8 cellular contexts compared by ENCODE assay signal in the genomic region with DNA sequence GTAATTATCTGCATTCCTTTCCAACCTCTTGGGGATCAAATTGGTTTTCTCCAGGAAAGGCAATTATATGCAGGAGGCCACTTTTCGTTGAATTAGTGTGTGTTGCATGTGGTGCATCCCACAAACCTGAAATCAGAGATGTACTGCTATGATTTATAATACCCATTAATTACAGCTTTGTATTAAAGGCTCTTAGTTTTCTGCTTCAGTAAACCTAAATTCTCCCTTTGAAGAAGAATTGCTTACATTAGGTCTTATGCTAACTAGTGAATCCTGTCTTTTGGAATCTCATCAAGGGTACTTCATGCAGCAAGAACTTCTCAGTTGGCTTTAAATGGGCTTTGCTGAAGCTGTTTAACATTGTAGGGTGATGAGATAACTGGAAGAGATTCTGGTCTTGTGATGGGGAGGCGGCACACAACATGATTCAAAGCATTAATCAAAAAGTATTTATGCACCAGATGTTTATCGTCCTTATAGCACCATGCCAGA.
DNase-seq lines count a peak whose midpoint lies in the region; ATAC-seq, FAIRE-seq and TF ChIP-seq lines count a peak whose summit lies in the region.
"Not testable (repeated sequence)": the region's sequence is repeated elsewhere in the genome, so short reads cannot be mapped to it uniquely, and the experiment has no call there.

No MANE protein-coding gene starts in this region.

- H3K27me3 ChIP-seq in AG04450 (ENCODE audit: control insufficient read depth, insufficient read depth, low read length); fibroblast of lung (ENCODE audit: control insufficient read depth, insufficient read depth, low read length); left lung: not testable (repeated sequence)

- intact Hi-C loops in left lung (cut with DNase I), result not testable (repeated sequence)

- not testable (repeated sequence) for TF ChIP-seq RAD21 in Ishikawa (IDR thresholded peaks at IDR 0.05; ENCODE audit: low read depth)

- ATAC-seq in left lung, result peak; percentile 54

- not testable (repeated sequence) for H3K9ac ChIP-seq in fibroblast of lung (ENCODE audit: insufficient read depth, low read length)

- POLR2A ChIA-PET in AG04450 (lab: Yijun Ruan, JAX), result interaction anchor here (0.8 kb wide), 1 partner anchor 40 kb away, joined by 3 read pairs; no protein-coding TSS in a partner anchor

- CTCF ChIA-PET in AG04450 (lab: Charles Lee), result not testable (repeated sequence)

- H4K20me1 ChIP-seq in fibroblast of lung (ENCODE audit: control insufficient read depth, extremely low read depth, insufficient read depth, low read length), result not testable (repeated sequence)

- not testable (repeated sequence) for TF ChIP-seq EP300 in Ishikawa (IDR thresholded peaks at IDR 0.05; ENCODE audit: borderline replicate concordance)

- not testable (repeated sequence) for H2AFZ ChIP-seq in fibroblast of lung (ENCODE audit: low read length)

- H3K4me1 ChIP-seq in fibroblast of lung (ENCODE audit: control insufficient read depth, extremely low read depth, insufficient read depth, low read length); left lung: not testable (repeated sequence)

- TF ChIP-seq CTCF in AG04450 (IDR thresholded peaks at IDR 0.05; ENCODE audit: low read depth, low read length); astrocyte of the spinal cord (IDR thresholded peaks at IDR 0.05; ENCODE audit: low read depth, low read length); fibroblast of lung (conservative IDR thresholded peaks at IDR 0.05 in 1 of 2, IDR thresholded peaks at IDR 0.05 in 1 of 2; ENCODE audit: low read depth in 1 of 2, low read length in 2 of 2); left lung (IDR thresholded peaks at IDR 0.05): not testable (repeated sequence)

- H3K4me2 ChIP-seq in fibroblast of lung (ENCODE audit: extremely low read depth, insufficient read depth, low read length), result not testable (repeated sequence)

- H3K9me3 ChIP-seq in AG04450 (ENCODE audit: control insufficient read depth, insufficient read depth, low read length); fibroblast of lung (ENCODE audit: control insufficient read depth, insufficient read depth, low read depth, low read length); left lung: not testable (repeated sequence)

- FAIRE-seq in G401.6 (lab: Jason Lieb, UNC), result peak; percentile 94

- not testable (repeated sequence) for H3K36me3 ChIP-seq in fibroblast of lung (ENCODE audit: control insufficient read depth, insufficient read depth, low read length); left lung

- not testable (repeated sequence) for H3K79me2 ChIP-seq in fibroblast of lung (ENCODE audit: control insufficient read depth, insufficient read depth, low read length)

- DNase-seq in AG04450 (ENCODE audit: low read depth, low spot score) (peak; percentile 98), OCI-M1 (lab: John Stamatoyannopoulos, UW) (peak; percentile 17), astrocyte of the spinal cord (ENCODE audit: low read depth, low spot score) (peak; percentile 78), fibroblast of lung (ENCODE audit: low read depth in 2 of 2) (peak; percentile 97 to 99), skeletal muscle cell (ENCODE audit: low read depth) (peak; percentile 81)
- DNase-seq in left lung, result not testable (repeated sequence)

- in situ Hi-C loops in astrocyte of the spinal cord (cut with HindIII; ENCODE audit: low sequenced_read_pairs), result not testable (repeated sequence)

- H3K4me3 ChIP-seq in AG04450 (ENCODE audit: low read depth, low read length); astrocyte of the spinal cord (ENCODE audit: low read depth, low read length); fibroblast of lung (replicated peaks in 1 of 4; ENCODE audit: control extremely low read depth in 1 of 4, insufficient read depth in 1 of 4, low read depth in 3 of 4, low read length in 4 of 4); left lung; skeletal muscle cell (ENCODE audit: low read depth, low read length): not testable (repeated sequence)

- not testable (repeated sequence) for H3K27ac ChIP-seq in AG04450 (ENCODE audit: low read depth, low read length); left lung
- H3K27ac ChIP-seq in fibroblast of lung (ENCODE audit: insufficient read depth, low read length), result peak overlapping the region; percentile 68

TF ChIP-seq in Ishikawa, 13 proteins besides CTCF, POLR2A, EP300 and RAD21:
- peak; percentile 14; the same call in 1 of the 2 replicates for TF ChIP-seq TEAD4 (IDR thresholded peaks at IDR 0.05)
